ENCODE assay signal across 1 cellular context in the genomic region with DNA sequence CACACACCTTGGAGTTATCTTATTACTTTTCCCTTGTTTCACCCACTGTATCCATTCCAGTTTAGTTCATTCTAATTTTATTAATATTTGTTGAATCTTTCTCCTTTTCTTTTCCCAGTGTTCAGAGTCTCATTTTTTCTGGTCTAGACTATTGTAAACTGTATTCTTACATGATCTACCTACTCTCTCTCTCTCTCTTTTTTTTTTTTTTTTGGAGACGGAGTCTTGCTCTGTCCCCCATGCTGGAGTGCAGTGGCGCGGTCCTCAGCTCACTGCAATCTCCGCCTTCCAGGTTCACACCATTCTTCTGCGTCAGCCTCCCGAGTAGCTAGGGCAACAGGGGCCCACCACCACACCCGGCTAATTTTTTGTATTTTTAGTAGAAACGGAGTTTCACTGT.
TF ChIP-seq lines count a peak whose summit lies in the region.

No MANE protein-coding gene starts in this region.

TF ChIP-seq in HepG2, 621 proteins besides CTCF, POLR2A, EP300 and RAD21:
- TF ChIP-seq, protein P1, sequence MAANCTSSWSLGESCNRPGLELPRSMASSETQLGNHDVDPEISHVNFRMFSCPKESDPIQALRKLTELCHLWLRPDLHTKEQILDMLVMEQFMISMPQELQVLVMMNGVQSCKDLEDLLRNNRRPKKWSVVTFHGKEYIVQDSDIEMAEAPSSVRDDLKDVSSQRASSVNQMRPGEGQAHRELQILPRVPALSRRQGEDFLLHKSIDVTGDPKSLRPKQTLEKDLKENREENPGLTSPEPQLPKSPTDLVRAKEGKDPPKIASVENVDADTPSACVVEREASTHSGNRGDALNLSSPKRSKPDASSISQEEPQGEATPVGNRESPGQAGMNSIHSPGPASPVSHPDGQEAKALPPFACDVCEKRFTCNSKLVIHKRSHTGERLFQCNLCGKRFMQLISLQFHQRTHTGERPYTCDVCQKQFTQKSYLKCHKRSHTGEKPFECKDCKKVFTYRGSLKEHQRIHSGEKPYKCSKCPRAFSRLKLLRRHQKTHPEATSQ (CRISPR knock-in tag; IDR thresholded peaks at IDR 0.05; ENCODE audit: borderline replicate concordance), result no peak
- TF ChIP-seq BATF2 (CRISPR knock-in tag; IDR thresholded peaks at IDR 0.05) (no peak), CCDC6 (CRISPR knock-in tag; IDR thresholded peaks at IDR 0.05) (no peak), ZNF629 (CRISPR knock-in tag; conservative IDR thresholded peaks at IDR 0.05) (no peak), RERE (CRISPR knock-in tag; IDR thresholded peaks at IDR 0.05; ENCODE audit: low read depth) (no peak), FOXA3 (CRISPR knock-in tag; IDR thresholded peaks at IDR 0.05) (no peak), ARNT (IDR thresholded peaks at IDR 0.05) (no peak), RNF2 (conservative IDR thresholded peaks at IDR 0.05; ENCODE audit: low read depth) (no peak), ZSCAN31 (CRISPR knock-in tag; IDR thresholded peaks at IDR 0.05; ENCODE audit: low read depth) (no peak)
- TF ChIP-seq, protein P2, sequence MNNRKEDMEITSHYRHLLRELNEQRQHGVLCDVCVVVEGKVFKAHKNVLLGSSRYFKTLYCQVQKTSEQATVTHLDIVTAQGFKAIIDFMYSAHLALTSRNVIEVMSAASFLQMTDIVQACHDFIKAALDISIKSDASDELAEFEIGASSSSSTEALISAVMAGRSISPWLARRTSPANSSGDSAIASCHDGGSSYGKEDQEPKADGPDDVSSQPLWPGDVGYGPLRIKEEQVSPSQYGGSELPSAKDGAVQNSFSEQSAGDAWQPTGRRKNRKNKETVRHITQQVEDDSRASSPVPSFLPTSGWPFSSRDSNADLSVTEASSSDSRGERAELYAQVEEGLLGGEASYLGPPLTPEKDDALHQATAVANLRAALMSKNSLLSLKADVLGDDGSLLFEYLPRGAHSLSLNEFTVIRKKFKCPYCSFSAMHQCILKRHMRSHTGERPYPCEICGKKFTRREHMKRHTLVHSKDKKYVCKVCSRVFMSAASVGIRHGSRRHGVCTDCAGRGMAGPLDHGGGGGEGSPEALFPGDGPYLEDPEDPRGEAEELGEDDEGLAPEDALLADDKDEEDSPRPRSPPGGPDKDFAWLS (CRISPR knock-in tag; IDR thresholded peaks at IDR 0.05; ENCODE audit: borderline replicate concordance), result no peak
- TF ChIP-seq, protein P3, sequence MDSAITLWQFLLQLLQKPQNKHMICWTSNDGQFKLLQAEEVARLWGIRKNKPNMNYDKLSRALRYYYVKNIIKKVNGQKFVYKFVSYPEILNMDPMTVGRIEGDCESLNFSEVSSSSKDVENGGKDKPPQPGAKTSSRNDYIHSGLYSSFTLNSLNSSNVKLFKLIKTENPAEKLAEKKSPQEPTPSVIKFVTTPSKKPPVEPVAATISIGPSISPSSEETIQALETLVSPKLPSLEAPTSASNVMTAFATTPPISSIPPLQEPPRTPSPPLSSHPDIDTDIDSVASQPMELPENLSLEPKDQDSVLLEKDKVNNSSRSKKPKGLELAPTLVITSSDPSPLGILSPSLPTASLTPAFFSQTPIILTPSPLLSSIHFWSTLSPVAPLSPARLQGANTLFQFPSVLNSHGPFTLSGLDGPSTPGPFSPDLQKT (CRISPR knock-in tag; IDR thresholded peaks at IDR 0.05; ENCODE audit: borderline replicate concordance), result no peak
- TF ChIP-seq, protein P4, sequence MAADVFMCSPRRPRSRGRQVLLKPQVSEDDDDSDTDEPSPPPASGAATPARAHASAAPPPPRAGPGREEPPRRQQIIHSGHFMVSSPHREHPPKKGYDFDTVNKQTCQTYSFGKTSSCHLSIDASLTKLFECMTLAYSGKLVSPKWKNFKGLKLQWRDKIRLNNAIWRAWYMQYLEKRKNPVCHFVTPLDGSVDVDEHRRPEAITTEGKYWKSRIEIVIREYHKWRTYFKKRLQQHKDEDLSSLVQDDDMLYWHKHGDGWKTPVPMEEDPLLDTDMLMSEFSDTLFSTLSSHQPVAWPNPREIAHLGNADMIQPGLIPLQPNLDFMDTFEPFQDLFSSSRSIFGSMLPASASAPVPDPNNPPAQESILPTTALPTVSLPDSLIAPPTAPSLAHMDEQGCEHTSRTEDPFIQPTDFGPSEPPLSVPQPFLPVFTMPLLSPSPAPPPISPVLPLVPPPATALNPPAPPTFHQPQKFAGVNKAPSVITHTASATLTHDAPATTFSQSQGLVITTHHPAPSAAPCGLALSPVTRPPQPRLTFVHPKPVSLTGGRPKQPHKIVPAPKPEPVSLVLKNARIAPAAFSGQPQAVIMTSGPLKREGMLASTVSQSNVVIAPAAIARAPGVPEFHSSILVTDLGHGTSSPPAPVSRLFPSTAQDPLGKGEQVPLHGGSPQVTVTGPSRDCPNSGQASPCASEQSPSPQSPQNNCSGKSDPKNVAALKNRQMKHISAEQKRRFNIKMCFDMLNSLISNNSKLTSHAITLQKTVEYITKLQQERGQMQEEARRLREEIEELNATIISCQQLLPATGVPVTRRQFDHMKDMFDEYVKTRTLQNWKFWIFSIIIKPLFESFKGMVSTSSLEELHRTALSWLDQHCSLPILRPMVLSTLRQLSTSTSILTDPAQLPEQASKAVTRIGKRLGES (CRISPR knock-in tag; IDR thresholded peaks at IDR 0.05; ENCODE audit: borderline replicate concordance), result no peak
- TF ChIP-seq, protein P5, sequence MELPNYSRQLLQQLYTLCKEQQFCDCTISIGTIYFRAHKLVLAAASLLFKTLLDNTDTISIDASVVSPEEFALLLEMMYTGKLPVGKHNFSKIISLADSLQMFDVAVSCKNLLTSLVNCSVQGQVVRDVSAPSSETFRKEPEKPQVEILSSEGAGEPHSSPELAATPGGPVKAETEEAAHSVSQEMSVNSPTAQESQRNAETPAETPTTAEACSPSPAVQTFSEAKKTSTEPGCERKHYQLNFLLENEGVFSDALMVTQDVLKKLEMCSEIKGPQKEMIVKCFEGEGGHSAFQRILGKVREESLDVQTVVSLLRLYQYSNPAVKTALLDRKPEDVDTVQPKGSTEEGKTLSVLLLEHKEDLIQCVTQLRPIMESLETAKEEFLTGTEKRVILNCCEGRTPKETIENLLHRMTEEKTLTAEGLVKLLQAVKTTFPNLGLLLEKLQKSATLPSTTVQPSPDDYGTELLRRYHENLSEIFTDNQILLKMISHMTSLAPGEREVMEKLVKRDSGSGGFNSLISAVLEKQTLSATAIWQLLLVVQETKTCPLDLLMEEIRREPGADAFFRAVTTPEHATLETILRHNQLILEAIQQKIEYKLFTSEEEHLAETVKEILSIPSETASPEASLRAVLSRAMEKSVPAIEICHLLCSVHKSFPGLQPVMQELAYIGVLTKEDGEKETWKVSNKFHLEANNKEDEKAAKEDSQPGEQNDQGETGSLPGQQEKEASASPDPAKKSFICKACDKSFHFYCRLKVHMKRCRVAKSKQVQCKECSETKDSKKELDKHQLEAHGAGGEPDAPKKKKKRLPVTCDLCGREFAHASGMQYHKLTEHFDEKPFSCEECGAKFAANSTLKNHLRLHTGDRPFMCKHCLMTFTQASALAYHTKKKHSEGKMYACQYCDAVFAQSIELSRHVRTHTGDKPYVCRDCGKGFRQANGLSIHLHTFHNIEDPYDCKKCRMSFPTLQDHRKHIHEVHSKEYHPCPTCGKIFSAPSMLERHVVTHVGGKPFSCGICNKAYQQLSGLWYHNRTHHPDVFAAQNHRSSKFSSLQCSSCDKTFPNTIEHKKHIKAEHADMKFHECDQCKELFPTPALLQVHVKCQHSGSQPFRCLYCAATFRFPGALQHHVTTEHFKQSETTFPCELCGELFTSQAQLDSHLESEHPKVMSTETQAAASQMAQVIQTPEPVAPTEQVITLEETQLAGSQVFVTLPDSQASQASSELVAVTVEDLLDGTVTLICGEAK (IDR thresholded peaks at IDR 0.05), result no peak
- TF ChIP-seq, protein P5 (CRISPR knock-in tag; IDR thresholded peaks at IDR 0.05), result no peak
